ENCODE assay signal across 24 cellular contexts in genomic region chrX:48666649-48667048, GRCh38. TPM values are rescaled to one million over a fixed set of nuclear protein-coding genes. Genes with fewer than 3 reads are reported as not detected.
"Had no signal": no experiment of that assay in that cellular context is flagged by ENCODE, and none has a peak within 500 bp of the region (broad histone marks: within the 10 kb centered on the region; RNA-seq: fewer than 3 reads in every experiment).

No MANE protein-coding gene starts in this region.

- H3K9me3 ChIP-seq: colonic mucosa, esophagus squamous epithelium, gastroesophageal sphincter, heart left ventricle, left lung, lower lobe of right lung had no signal

- ATAC-seq: esophagus mucosa, gastroesophageal sphincter, heart left ventricle, left cardiac atrium, left lung, left ventricle myocardium superior, lower lobe of right lung had no signal

- H3K9me3 Mint-ChIP-seq: dendritic cell treated with granulocyte-macrophage colony-stimulating factor and Interleukin-4, amounts not matched to agents 40 ng/mL and 50 ng/mL, for 4 days had no signal

- H3K27me3 Mint-ChIP-seq: dendritic cell treated with granulocyte-macrophage colony-stimulating factor and Interleukin-4, amounts not matched to agents 40 ng/mL and 50 ng/mL, for 4 days had no signal

- H3K36me3 ChIP-seq: colonic mucosa, esophagus squamous epithelium, gastroesophageal sphincter, heart left ventricle, left lung, lower lobe of right lung had no signal

- H3K27ac ChIP-seq: colonic mucosa, dorsolateral prefrontal cortex, epithelial cell of prostate, esophagus squamous epithelium, gastroesophageal sphincter, heart left ventricle, hepatocyte, lower lobe of right lung had no signal

- DNase-seq: cerebellar nuclear complex; colonic mucosa; cortex of kidney; dorsolateral prefrontal cortex; effector CD4-positive, alpha-beta T cell; effector memory CD4-positive, alpha-beta T cell; erythroblast; esophagus squamous epithelium; heart left ventricle; hypothalamus; left cardiac atrium; left lung; left ventricle myocardium superior; lower lobe of right lung; mesenchymal stem cell had no signal

- H2AFZ ChIP-seq: hepatocyte had no signal

- H3K36me3 Mint-ChIP-seq: mesothelial cell of epicardium had no signal

- FAIRE-seq: frontal cortex, islet of Langerhans, keratinocyte had no signal

- H3K4me1 Mint-ChIP-seq: mesothelial cell of epicardium had no signal

- H3K4me3 Mint-ChIP-seq: dendritic cell treated with granulocyte-macrophage colony-stimulating factor and Interleukin-4, amounts not matched to agents 40 ng/mL and 50 ng/mL, for 4 days; mesothelial cell of epicardium had no signal

- H3K79me2 ChIP-seq: hepatocyte had no signal

- H3K4me1 ChIP-seq: colonic mucosa, esophagus squamous epithelium, gastroesophageal sphincter, heart left ventricle, left lung, lower lobe of right lung had no signal

- H3K4me2 ChIP-seq: hepatocyte had no signal

- H3K27ac Mint-ChIP-seq: dendritic cell treated with granulocyte-macrophage colony-stimulating factor and Interleukin-4, amounts not matched to agents 40 ng/mL and 50 ng/mL, for 4 days; mesothelial cell of epicardium had no signal

- H3K4me3 ChIP-seq: colonic mucosa, dorsolateral prefrontal cortex, esophagus squamous epithelium, gastroesophageal sphincter, heart left ventricle, hepatocyte, left lung, lower lobe of right lung had no signal

- H3K27me3 ChIP-seq: colonic mucosa, esophagus squamous epithelium, gastroesophageal sphincter, hepatocyte, left lung had no signal

RNA-seq across cellular contexts. Expression of gene WAS, which starts 16.9 kb away (rescaled TPM):
- total RNA-seq: hepatocyte had no signal
